28 cellular contexts compared by ENCODE assay signal in the genomic region with DNA sequence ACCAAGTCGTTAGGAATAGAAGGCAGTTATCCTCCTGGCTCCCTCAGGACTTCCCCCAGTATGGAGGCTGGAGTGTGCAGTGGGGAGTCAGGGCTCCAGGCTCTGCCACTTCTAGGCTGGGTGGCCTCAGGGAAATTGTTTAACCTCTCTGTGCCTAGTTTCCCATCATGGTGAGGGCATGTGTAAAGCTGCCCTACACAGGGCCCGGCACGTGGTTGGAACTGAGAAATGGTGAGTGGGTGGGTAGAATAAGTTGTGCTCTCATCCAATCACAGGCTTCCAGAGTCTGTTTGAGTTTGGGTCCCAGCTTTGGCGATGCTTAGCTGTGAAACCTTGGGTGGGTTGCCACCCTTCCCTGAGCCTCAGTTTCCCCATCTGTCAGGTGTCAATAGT.
"Had no signal": no experiment of that assay in that cellular context is flagged by ENCODE, and none has a peak within 500 bp of the region (broad histone marks: within the 10 kb centered on the region; RNA-seq: fewer than 3 reads in every experiment).

No MANE protein-coding gene starts in this region.

- H3K4me3 Mint-ChIP-seq: stimulated activated effector memory CD8-positive, alpha-beta T cell treated with anti-CD3 and anti-CD28 coated beads, Interleukin-12 subunit alpha, Interleukin-12 subunit beta, amount 100 ng/mL, for 72 hours; stimulated activated memory B cell treated with anti-CD40 and anti-IgM and Interleukin-4, amounts not matched to agents 10 μg/mL and 1 μg/mL and 100 μg/mL, for 72 hours; stimulated activated naive B cell treated with anti-CD40 and anti-IgM and Interleukin-4, amounts not matched to agents 10 μg/mL and 1 μg/mL and 100 μg/mL, for 72 hours; stimulated activated naive CD8-positive, alpha-beta T cell treated with anti-CD3 and anti-CD28 coated beads, Interleukin-15, amount 100 ng/mL, for 72 hours; stimulated activated naive CD8-positive, alpha-beta T cell treated with anti-CD3 and anti-CD28 coated beads, Interleukin-15, Interleukin-2, amounts not matched to agents 100 ng/mL and 50 ng/mL, for 24 hours; type B pancreatic cell had no signal

- H3K4me1 ChIP-seq: stomach, suprapubic skin, testis, thyroid gland, tibial artery, tibial nerve, transverse colon, upper lobe of left lung, upper lobe of right lung, uterus, vagina had no signal

- H3K36me3 Mint-ChIP-seq: stimulated activated effector memory CD8-positive, alpha-beta T cell treated with anti-CD3 and anti-CD28 coated beads, Interleukin-12 subunit alpha, Interleukin-12 subunit beta, amount 100 ng/mL, for 72 hours; stimulated activated memory B cell treated with anti-CD40 and anti-IgM and Interleukin-4, amounts not matched to agents 10 μg/mL and 1 μg/mL and 100 μg/mL, for 72 hours; stimulated activated naive B cell treated with anti-CD40 and anti-IgM and Interleukin-4, amounts not matched to agents 10 μg/mL and 1 μg/mL and 100 μg/mL, for 72 hours; type B pancreatic cell had no signal

- H3K27ac Mint-ChIP-seq: stimulated activated effector memory CD8-positive, alpha-beta T cell treated with anti-CD3 and anti-CD28 coated beads, Interleukin-12 subunit alpha, Interleukin-12 subunit beta, amount 100 ng/mL, for 72 hours; stimulated activated memory B cell treated with anti-CD40 and anti-IgM and Interleukin-4, amounts not matched to agents 10 μg/mL and 1 μg/mL and 100 μg/mL, for 72 hours; stimulated activated naive CD8-positive, alpha-beta T cell treated with anti-CD3 and anti-CD28 coated beads, Interleukin-15, amount 100 ng/mL, for 72 hours; stimulated activated naive CD8-positive, alpha-beta T cell treated with anti-CD3 and anti-CD28 coated beads, Interleukin-15, Interleukin-2, amounts not matched to agents 100 ng/mL and 50 ng/mL, for 24 hours; type B pancreatic cell had no signal

- FAIRE-seq: urothelium cell line had no signal

- H3K9me3 Mint-ChIP-seq: stimulated activated effector memory CD8-positive, alpha-beta T cell treated with anti-CD3 and anti-CD28 coated beads, Interleukin-12 subunit alpha, Interleukin-12 subunit beta, amount 100 ng/mL, for 72 hours; stimulated activated memory B cell treated with anti-CD40 and anti-IgM and Interleukin-4, amounts not matched to agents 10 μg/mL and 1 μg/mL and 100 μg/mL, for 72 hours; stimulated activated naive B cell treated with anti-CD40 and anti-IgM and Interleukin-4, amounts not matched to agents 10 μg/mL and 1 μg/mL and 100 μg/mL, for 72 hours; stimulated activated naive CD8-positive, alpha-beta T cell treated with anti-CD3 and anti-CD28 coated beads, Interleukin-15, amount 100 ng/mL, for 72 hours; stimulated activated naive CD8-positive, alpha-beta T cell treated with anti-CD3 and anti-CD28 coated beads, Interleukin-15, Interleukin-2, amounts not matched to agents 100 ng/mL and 50 ng/mL, for 24 hours; type B pancreatic cell had no signal

- ATAC-seq: stimulated activated effector memory CD8-positive, alpha-beta T cell treated with anti-CD3 and anti-CD28 coated beads, Interleukin-12 subunit alpha, Interleukin-12 subunit beta, amount 100 ng/mL, for 72 hours; stimulated activated memory B cell treated with anti-CD40 and anti-IgM and Interleukin-4, amounts not matched to agents 10 μg/mL and 1 μg/mL and 100 μg/mL, for 72 hours; stimulated activated naive B cell treated with anti-CD40 and anti-IgM and Interleukin-4, amounts not matched to agents 10 μg/mL and 1 μg/mL and 100 μg/mL, for 72 hours; stimulated activated naive CD8-positive, alpha-beta T cell treated with anti-CD3 and anti-CD28 coated beads, Interleukin-15, amount 100 ng/mL, for 72 hours; stimulated activated naive CD8-positive, alpha-beta T cell treated with anti-CD3 and anti-CD28 coated beads, Interleukin-15, Interleukin-2, amounts not matched to agents 100 U/mL and 50 U/mL, for 24 hours; upper lobe of right lung had no signal

- H3K36me3 ChIP-seq: stomach, suprapubic skin, thoracic aorta, thyroid gland, tibial artery, tibial nerve, transverse colon, upper lobe of left lung, upper lobe of right lung, uterus, vagina had no signal

- H3K27me3 ChIP-seq: testis, thyroid gland, upper lobe of left lung, upper lobe of right lung, uterus, vagina had no signal

- H3K27ac ChIP-seq: stomach, suprapubic skin, testis, thoracic aorta, thyroid gland, tibial artery, tibial nerve, transverse colon, upper lobe of left lung, upper lobe of right lung, uterus, vagina had no signal

- H3K4me3 ChIP-seq: stomach, suprapubic skin, testis, thoracic aorta, thyroid gland, tibial artery, tibial nerve, transverse colon, upper lobe of left lung, upper lobe of right lung, uterus, vagina had no signal

- H3K9me3 ChIP-seq: stomach, suprapubic skin, testis, thoracic aorta, thyroid gland, tibial artery, tibial nerve, transverse colon, upper lobe of left lung, upper lobe of right lung, uterus, vagina had no signal

- H3K4me1 Mint-ChIP-seq: stimulated activated effector memory CD8-positive, alpha-beta T cell treated with anti-CD3 and anti-CD28 coated beads, Interleukin-12 subunit alpha, Interleukin-12 subunit beta, amount 100 ng/mL, for 72 hours; stimulated activated memory B cell treated with anti-CD40 and anti-IgM and Interleukin-4, amounts not matched to agents 10 μg/mL and 1 μg/mL and 100 μg/mL, for 72 hours; stimulated activated naive B cell treated with anti-CD40 and anti-IgM and Interleukin-4, amounts not matched to agents 10 μg/mL and 1 μg/mL and 100 μg/mL, for 72 hours; stimulated activated naive CD8-positive, alpha-beta T cell treated with anti-CD3 and anti-CD28 coated beads, Interleukin-15, amount 100 ng/mL, for 72 hours had no signal

- DNase-seq: stimulated activated CD4-positive, alpha-beta T cell treated with anti-CD3 and anti-CD28 coated beads, Interleukin-2, amount 100 ng/mL, for 48 hours; stimulated activated CD4-positive, alpha-beta T cell treated with anti-CD3 and anti-CD28 coated beads, Interleukin-4, amount 100 ng/mL, for 1 hour; stimulated activated CD4-positive, alpha-beta T cell treated with anti-CD3 and anti-CD28 coated beads, Interleukin-4, amount 100 ng/mL, for 24 hours; stimulated activated CD4-positive, alpha-beta T cell treated with anti-CD3 and anti-CD28 coated beads, Interleukin-4, amount 100 ng/mL, for 4 hours; stimulated activated CD8-positive, alpha-beta memory T cell treated with anti-CD3 and anti-CD28 coated beads, Interleukin-4, amount 100 ng/mL, for 48 hours; stimulated activated naive B cell treated with anti-CD40 and anti-IgM and Interleukin-4, amounts not matched to agents 10 μg/mL and 1 μg/mL and 100 μg/mL, for 72 hours; stimulated activated naive CD4-positive, alpha-beta T cell; stimulated activated naive CD4-positive, alpha-beta T cell treated with Interleukin-2 at 50 U/mL for 16 hours; stimulated activated naive CD8-positive, alpha-beta T cell treated with anti-CD3 and anti-CD28 coated beads, Interleukin-15, amount 100 ng/mL, for 72 hours; stimulated activated naive CD8-positive, alpha-beta T cell treated with anti-CD3 and anti-CD28 coated beads, Interleukin-15, Interleukin-2, amounts not matched to agents 100 U/mL and 50 U/mL, for 24 hours; stomach; thyroid gland; tibial artery; transverse colon; trophoblast cell; upper lobe of left lung; upper lobe of right lung; uterus had no signal
